ENCODE assay signal across 1 cellular context in genomic region chr2:177618270-177619253, GRCh38.
A peak's percentile ranks its signal among the peaks of the same experiment; 100 is the strongest.
TF ChIP-seq lines count a peak whose summit lies in the region.

No MANE protein-coding gene starts in this region.

TF ChIP-seq in GM12878, 131 proteins besides CTCF, POLR2A, EP300 and RAD21 (continued from another document and continues in another):
- TF ChIP-seq ZNF384 (IDR thresholded peaks at IDR 0.05; ENCODE audit: borderline replicate concordance, low read depth, low read length) (no peak), STAT1 (conservative IDR thresholded peaks at IDR 0.05) (peak; percentile 87; the same call in 1 of the 2 replicates), ATF7 (IDR thresholded peaks at IDR 0.05; ENCODE audit: low read depth) (peak; percentile 36; the same call in 1 of the 2 replicates), CEBPB (IDR thresholded peaks at IDR 0.05; ENCODE audit: borderline replicate concordance in 1 of 2, low read depth in 2 of 2, low read length in 2 of 2) (no peak), CBX5 (IDR thresholded peaks at IDR 0.05; ENCODE audit: low read depth) (no peak), CREB1 (IDR thresholded peaks at IDR 0.05; ENCODE audit: low read depth) (peak; percentile 77; the same call in 1 of the 2 replicates), ATF3 (IDR thresholded peaks at IDR 0.05; ENCODE audit: borderline replicate concordance, extremely low read depth, low read depth, low read length) (peak; percentile 58; the same call in 1 of the 2 replicates), IKZF1 (conservative IDR thresholded peaks at IDR 0.05) (peak; percentile 99), E4F1 (IDR thresholded peaks at IDR 0.05; ENCODE audit: borderline replicate concordance, partially characterized antibody) (no peak), SIN3A (IDR thresholded peaks at IDR 0.05; ENCODE audit: low read depth, low read length) (peak; percentile 89), SIX5 (IDR thresholded peaks at IDR 0.05; ENCODE audit: low read depth, low read length, severe bottlenecking) (peak; percentile 81), SREBF1 (IDR thresholded peaks at IDR 0.05; ENCODE audit: low read length) (peak; percentile 45; the same call in 1 of the 2 replicates), PAX5 (IDR thresholded peaks at IDR 0.05; ENCODE audit: borderline replicate concordance, low read depth, low read length) (peak; percentile 36; the same call in 1 of the 2 replicates), ZNF207 (IDR thresholded peaks at IDR 0.05; ENCODE audit: borderline replicate concordance) (peak; percentile 85; the same call in 1 of the 2 replicates), NBN (IDR thresholded peaks at IDR 0.05) (peak; percentile 73; the same call in 1 of the 2 replicates), CREM (IDR thresholded peaks at IDR 0.05; ENCODE audit: low read depth) (peak; percentile 74; the same call in 1 of the 2 replicates), MEF2B (IDR thresholded peaks at IDR 0.05; ENCODE audit: partially characterized antibody, poor library complexity, severe bottlenecking) (peak; percentile 54), MTA2 (IDR thresholded peaks at IDR 0.05; ENCODE audit: low read depth) (peak; percentile 85), NRF1 (conservative IDR thresholded peaks at IDR 0.05; ENCODE audit: low read depth, low read length) (peak; percentile 92), HDGF (IDR thresholded peaks at IDR 0.05) (no peak), SRF (IDR thresholded peaks at IDR 0.05; ENCODE audit: low read depth in 2 of 2, low read length in 2 of 2) (no peak), TAF1 (IDR thresholded peaks at IDR 0.05; ENCODE audit: borderline replicate concordance, low read depth, low read length) (no peak; the same call in 1 of the 2 replicates), FOXK2 (IDR thresholded peaks at IDR 0.05) (0 out of 2 replicates have a peak, but pooled peaks have one; percentile 38), HCFC1 (IDR thresholded peaks at IDR 0.05; ENCODE audit: low read length) (peak; percentile 93), NR2C1 (IDR thresholded peaks at IDR 0.05) (peak; percentile 98), SP1 (IDR thresholded peaks at IDR 0.05; ENCODE audit: low read depth, low read length) (no peak), FOS (IDR thresholded peaks at IDR 0.05; ENCODE audit: borderline replicate concordance, extremely low read depth, insufficient read length) (no peak), RAD51 (IDR thresholded peaks at IDR 0.05) (no peak), ESRRA (IDR thresholded peaks at IDR 0.05; ENCODE audit: low read length) (0 out of 2 replicates have a peak, but pooled peaks have one; percentile 48), ELK1 (IDR thresholded peaks at IDR 0.05; ENCODE audit: low read depth, low read length) (peak; percentile 75), POLR2AphosphoS5 (IDR thresholded peaks at IDR 0.05; ENCODE audit: low read length) (peak; percentile 73; the same call in 1 of the 2 replicates), IKZF2 (IDR thresholded peaks at IDR 0.05) (no peak; a peak in 1 of 4 replicates), HDAC2 (IDR thresholded peaks at IDR 0.05) (no peak), MTA3 (IDR thresholded peaks at IDR 0.05; ENCODE audit: borderline replicate concordance, low read length) (no peak), SMC3 (IDR thresholded peaks at IDR 0.05; ENCODE audit: borderline replicate concordance, low read length) (peak; percentile 2; the same call in 1 of the 2 replicates), PAX8 (IDR thresholded peaks at IDR 0.05) (no peak), BACH1 (IDR thresholded peaks at IDR 0.05; ENCODE audit: borderline replicate concordance) (peak; percentile 47; the same call in 1 of the 2 replicates), RBBP5 (conservative IDR thresholded peaks at IDR 0.05) (no peak), ETV6 (conservative IDR thresholded peaks at IDR 0.05 in 1 of 2, IDR thresholded peaks at IDR 0.05 in 1 of 2; ENCODE audit: borderline replicate concordance in 1 of 2, low read depth in 1 of 2) (no peak), CHD4 (IDR thresholded peaks at IDR 0.05) (no peak), BMI1 (IDR thresholded peaks at IDR 0.05; ENCODE audit: borderline replicate concordance) (peak; percentile 99), SMARCA5 (IDR thresholded peaks at IDR 0.05) (no peak), IRF3 (IDR thresholded peaks at IDR 0.05) (0 out of 2 replicates have a peak, but pooled peaks have one; percentile 11), LARP7 (IDR thresholded peaks at IDR 0.05) (peak; percentile 63; the same call in 1 of the 2 replicates), TCF7 (IDR thresholded peaks at IDR 0.05; ENCODE audit: borderline replicate concordance) (no peak), CBFB (IDR thresholded peaks at IDR 0.05; ENCODE audit: low read depth) (peak; percentile 25; the same call in 1 of the 2 replicates), BHLHE40 (IDR thresholded peaks at IDR 0.05; ENCODE audit: borderline replicate concordance in 1 of 2, low read depth in 2 of 2, low read length in 1 of 2) (peak; percentile 15 to 51; a peak in 1 of 4 replicates), KLF5 (IDR thresholded peaks at IDR 0.05; ENCODE audit: partially characterized antibody) (peak; percentile 81)
- TF ChIP-seq, protein P1, sequence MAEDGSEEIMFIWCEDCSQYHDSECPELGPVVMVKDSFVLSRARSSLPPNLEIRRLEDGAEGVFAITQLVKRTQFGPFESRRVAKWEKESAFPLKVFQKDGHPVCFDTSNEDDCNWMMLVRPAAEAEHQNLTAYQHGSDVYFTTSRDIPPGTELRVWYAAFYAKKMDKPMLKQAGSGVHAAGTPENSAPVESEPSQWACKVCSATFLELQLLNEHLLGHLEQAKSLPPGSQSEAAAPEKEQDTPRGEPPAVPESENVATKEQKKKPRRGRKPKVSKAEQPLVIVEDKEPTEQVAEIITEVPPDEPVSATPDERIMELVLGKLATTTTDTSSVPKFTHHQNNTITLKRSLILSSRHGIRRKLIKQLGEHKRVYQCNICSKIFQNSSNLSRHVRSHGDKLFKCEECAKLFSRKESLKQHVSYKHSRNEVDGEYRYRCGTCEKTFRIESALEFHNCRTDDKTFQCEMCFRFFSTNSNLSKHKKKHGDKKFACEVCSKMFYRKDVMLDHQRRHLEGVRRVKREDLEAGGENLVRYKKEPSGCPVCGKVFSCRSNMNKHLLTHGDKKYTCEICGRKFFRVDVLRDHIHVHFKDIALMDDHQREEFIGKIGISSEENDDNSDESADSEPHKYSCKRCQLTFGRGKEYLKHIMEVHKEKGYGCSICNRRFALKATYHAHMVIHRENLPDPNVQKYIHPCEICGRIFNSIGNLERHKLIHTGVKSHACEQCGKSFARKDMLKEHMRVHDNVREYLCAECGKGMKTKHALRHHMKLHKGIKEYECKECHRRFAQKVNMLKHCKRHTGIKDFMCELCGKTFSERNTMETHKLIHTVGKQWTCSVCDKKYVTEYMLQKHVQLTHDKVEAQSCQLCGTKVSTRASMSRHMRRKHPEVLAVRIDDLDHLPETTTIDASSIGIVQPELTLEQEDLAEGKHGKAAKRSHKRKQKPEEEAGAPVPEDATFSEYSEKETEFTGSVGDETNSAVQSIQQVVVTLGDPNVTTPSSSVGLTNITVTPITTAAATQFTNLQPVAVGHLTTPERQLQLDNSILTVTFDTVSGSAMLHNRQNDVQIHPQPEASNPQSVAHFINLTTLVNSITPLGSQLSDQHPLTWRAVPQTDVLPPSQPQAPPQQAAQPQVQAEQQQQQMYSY (CRISPR knock-in tag; IDR thresholded peaks at IDR 0.05) = no peak
- TF ChIP-seq, protein P2, sequence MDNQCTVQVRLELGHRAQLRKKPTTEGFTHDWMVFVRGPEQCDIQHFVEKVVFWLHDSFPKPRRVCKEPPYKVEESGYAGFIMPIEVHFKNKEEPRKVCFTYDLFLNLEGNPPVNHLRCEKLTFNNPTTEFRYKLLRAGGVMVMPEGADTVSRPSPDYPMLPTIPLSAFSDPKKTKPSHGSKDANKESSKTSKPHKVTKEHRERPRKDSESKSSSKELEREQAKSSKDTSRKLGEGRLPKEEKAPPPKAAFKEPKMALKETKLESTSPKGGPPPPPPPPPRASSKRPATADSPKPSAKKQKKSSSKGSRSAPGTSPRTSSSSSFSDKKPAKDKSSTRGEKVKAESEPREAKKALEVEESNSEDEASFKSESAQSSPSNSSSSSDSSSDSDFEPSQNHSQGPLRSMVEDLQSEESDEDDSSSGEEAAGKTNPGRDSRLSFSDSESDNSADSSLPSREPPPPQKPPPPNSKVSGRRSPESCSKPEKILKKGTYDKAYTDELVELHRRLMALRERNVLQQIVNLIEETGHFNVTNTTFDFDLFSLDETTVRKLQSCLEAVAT (IDR thresholded peaks at IDR 0.05) = 0 out of 2 replicates have a peak, but pooled peaks have one; percentile 24
- TF ChIP-seq, protein P3, sequence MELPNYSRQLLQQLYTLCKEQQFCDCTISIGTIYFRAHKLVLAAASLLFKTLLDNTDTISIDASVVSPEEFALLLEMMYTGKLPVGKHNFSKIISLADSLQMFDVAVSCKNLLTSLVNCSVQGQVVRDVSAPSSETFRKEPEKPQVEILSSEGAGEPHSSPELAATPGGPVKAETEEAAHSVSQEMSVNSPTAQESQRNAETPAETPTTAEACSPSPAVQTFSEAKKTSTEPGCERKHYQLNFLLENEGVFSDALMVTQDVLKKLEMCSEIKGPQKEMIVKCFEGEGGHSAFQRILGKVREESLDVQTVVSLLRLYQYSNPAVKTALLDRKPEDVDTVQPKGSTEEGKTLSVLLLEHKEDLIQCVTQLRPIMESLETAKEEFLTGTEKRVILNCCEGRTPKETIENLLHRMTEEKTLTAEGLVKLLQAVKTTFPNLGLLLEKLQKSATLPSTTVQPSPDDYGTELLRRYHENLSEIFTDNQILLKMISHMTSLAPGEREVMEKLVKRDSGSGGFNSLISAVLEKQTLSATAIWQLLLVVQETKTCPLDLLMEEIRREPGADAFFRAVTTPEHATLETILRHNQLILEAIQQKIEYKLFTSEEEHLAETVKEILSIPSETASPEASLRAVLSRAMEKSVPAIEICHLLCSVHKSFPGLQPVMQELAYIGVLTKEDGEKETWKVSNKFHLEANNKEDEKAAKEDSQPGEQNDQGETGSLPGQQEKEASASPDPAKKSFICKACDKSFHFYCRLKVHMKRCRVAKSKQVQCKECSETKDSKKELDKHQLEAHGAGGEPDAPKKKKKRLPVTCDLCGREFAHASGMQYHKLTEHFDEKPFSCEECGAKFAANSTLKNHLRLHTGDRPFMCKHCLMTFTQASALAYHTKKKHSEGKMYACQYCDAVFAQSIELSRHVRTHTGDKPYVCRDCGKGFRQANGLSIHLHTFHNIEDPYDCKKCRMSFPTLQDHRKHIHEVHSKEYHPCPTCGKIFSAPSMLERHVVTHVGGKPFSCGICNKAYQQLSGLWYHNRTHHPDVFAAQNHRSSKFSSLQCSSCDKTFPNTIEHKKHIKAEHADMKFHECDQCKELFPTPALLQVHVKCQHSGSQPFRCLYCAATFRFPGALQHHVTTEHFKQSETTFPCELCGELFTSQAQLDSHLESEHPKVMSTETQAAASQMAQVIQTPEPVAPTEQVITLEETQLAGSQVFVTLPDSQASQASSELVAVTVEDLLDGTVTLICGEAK (IDR thresholded peaks at IDR 0.05; ENCODE audit: borderline replicate concordance) = peak; percentile 98
- TF ChIP-seq, protein P4, sequence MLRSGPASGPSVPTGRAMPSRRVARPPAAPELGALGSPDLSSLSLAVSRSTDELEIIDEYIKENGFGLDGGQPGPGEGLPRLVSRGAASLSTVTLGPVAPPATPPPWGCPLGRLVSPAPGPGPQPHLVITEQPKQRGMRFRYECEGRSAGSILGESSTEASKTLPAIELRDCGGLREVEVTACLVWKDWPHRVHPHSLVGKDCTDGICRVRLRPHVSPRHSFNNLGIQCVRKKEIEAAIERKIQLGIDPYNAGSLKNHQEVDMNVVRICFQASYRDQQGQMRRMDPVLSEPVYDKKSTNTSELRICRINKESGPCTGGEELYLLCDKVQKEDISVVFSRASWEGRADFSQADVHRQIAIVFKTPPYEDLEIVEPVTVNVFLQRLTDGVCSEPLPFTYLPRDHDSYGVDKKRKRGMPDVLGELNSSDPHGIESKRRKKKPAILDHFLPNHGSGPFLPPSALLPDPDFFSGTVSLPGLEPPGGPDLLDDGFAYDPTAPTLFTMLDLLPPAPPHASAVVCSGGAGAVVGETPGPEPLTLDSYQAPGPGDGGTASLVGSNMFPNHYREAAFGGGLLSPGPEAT (IDR thresholded peaks at IDR 0.05; ENCODE audit: low read depth) = peak; percentile 53; the same call in 1 of the 2 replicates
